ENCODE assay signal across 8 cellular contexts in the genomic region with DNA sequence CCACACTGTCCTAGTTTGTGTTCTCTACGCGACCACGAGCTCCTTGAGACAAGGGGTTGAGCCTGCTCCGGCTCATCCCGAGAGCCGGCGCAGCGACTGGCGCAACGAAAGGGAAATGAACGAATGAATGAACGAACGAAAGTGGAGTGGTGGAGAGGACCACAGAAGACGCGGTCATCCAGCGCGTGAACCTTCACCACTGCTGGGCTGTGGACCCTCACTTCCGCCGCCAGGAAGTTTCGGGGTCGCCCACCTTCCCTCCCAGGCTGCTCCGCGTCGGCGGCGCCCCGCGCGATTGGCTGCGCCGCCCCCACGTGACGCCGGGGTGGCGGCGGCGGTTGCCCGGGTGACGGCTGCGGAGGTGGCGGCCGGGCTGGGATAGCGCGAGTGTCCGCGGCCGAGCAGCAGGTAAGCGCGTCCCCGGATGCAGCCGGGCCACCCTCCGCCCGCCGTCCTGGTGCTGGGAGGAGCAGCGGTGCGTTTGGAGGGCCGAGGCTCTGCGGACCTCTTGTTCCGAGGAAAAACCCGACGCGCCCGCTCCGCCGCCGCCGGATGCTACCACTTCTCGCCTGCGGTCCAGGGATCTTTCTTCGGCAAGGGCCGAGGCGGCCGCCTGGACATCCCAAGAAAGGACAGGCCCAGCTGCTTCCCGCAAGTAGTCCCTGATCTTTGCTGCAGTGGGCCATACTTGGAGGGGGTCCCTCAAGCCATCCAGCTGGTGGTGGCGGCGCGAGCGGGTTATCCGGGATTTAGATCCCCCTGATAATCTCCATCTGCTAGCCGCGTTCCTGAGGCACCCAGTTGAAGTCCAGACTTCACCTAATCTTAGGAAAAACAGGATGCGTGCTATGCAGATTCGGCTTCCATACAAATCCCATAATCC. TPM values are rescaled to one million over a fixed set of nuclear protein-coding genes. Genes with fewer than 3 reads are reported as not detected.
DNase-seq lines count a peak whose midpoint lies in the region; ATAC-seq and TF ChIP-seq lines count a peak whose summit lies in the region.

TSS of gene ARMC9 (plus strand) at position 341 of the 883 bp plus-strand sequence. CDS start 7,608 bp downstream, outside the sequence.

- peak; percentile 97 for ATAC-seq in HG03342 (IDR thresholded peaks at IDR 0.05; ENCODE audit: unreplicated experiment)

- no peak within 1 kb of the TSS for H3K27ac ChIP-seq in liver (ENCODE audit: low read depth in 1 of 2, low read length in 2 of 2)

- no peak for DNase-seq in BJ (ENCODE audit: low read depth)
- DNase-seq in NCI-H524 treated with DMSO at 0.1 percent for 48 hours (lab: John Stamatoyannopoulos, UW) = peak; percentile 38
- peak; percentile 45 to 61 for DNase-seq in activated CD4-positive, alpha-beta T cell treated with anti-CD3 and anti-CD28 coated beads, Interleukin-2, amount 50 U/mL, for 24 hours (ENCODE audit: low read depth in 1 of 2, low spot score in 1 of 2)
- peak; percentile 68 for DNase-seq in dermis blood vessel endothelial cell
- DNase-seq in stimulated activated CD4-positive, alpha-beta T cell treated with anti-CD3 and anti-CD28 coated beads, Interleukin-2, amount 100 ng/mL, for 48 hours = peak; percentile 64 to 73

- POLR2A ChIA-PET in BJ (lab: Charles Lee) = interaction anchor here (0.7 kb wide), 1 partner anchor 231 kb away, joined by 4 read pairs; no protein-coding TSS in a partner anchor

- peaks cover 1% of the 10 kb centered on the region; the same call in 1 of the 2 replicates for H3K36me3 ChIP-seq in BJ (ENCODE audit: control insufficient read depth, insufficient read depth, low read length)
- H3K36me3 ChIP-seq in liver (ENCODE audit: control insufficient read depth in 4 of 4, insufficient read depth in 3 of 4, low read depth in 1 of 4, low read length in 3 of 4) = no peaks in the 10 kb centered on the region

- TF ChIP-seq POLR2A in GM19099 (IDR thresholded peaks at IDR 0.05; ENCODE audit: extremely low read depth, insufficient read length, low read depth) = peak; percentile 86

- CTCF ChIA-PET in BJ (lab: Yijun Ruan, JAX) = interaction anchor here (0.8 to 4.1 kb wide), 5 partner anchors 29 to 108 kb away, joined by 3 to 25 read pairs (median 3); no protein-coding TSS in a partner anchor

- peak in 1 of 2 donors; percentile 5 for TF ChIP-seq RAD21 in liver (IDR thresholded peaks at IDR 0.05)

- no peaks in the 10 kb centered on the region for H3K9me3 ChIP-seq in liver (ENCODE audit: control insufficient read depth in 4 of 4, low read length in 3 of 4)

- H3K27me3 ChIP-seq in BJ (ENCODE audit: control insufficient read depth, insufficient read depth, low read length) (no peaks in the 10 kb centered on the region), liver (ENCODE audit: control insufficient read depth in 4 of 4, insufficient read depth in 4 of 4, low read length in 3 of 4) (no peaks in the 10 kb centered on the region)

- WGBS in liver = 1% methylated on average over 83 of the region's 83 CpGs

- peaks cover 0 to 14% (median 9%) of the 10 kb centered on the region in 4 donors for H3K4me1 ChIP-seq in liver (ENCODE audit: control insufficient read depth in 4 of 4, insufficient read depth in 4 of 4, low read length in 3 of 4)

- H3K9ac ChIP-seq in liver (ENCODE audit: low read depth in 1 of 2, low read length in 2 of 2) = peak within 1 kb of the TSS in 1 of 2 donors; percentile 91

- TF ChIP-seq CTCF in BJ (IDR thresholded peaks at IDR 0.05; ENCODE audit: insufficient read depth, low read depth, low read length) (no peak), liver (IDR thresholded peaks at IDR 0.05; ENCODE audit: low read depth, low read length, missing input control) (no peak)

- peak within 1 kb of the TSS; percentile 71 for H3K4me3 ChIP-seq in BJ (ENCODE audit: low read depth, low read length)
- H3K4me3 ChIP-seq in liver (ENCODE audit: low read depth in 1 of 3, low read length in 3 of 3) = peak within 1 kb of the TSS; percentile 80 to 100 (median 100)

TF ChIP-seq in liver, 16 proteins besides CTCF, POLR2A, EP300 and RAD21:
- no peak for TF ChIP-seq HNF4G (IDR thresholded peaks at IDR 0.05)
- no peak for TF ChIP-seq HNF4A (conservative IDR thresholded peaks at IDR 0.05)
- no peak for TF ChIP-seq EGR1 (IDR thresholded peaks at IDR 0.05; ENCODE audit: low read depth in 2 of 2)
TF ChIP-seq in liver: peak in this region for 0.

RNA-seq across cellular contexts. Expression of gene ARMC9, which starts in this region (rescaled TPM):
- polyA plus RNA-seq in BJ (2011; rRNA removed) (66.4 and 83.1 TPM in 2 replicates), liver (1 to 10 TPM; 1.1 to 1.4 TPM)
- polyA minus RNA-seq in BJ (2011; rRNA and poly(A)+ RNA removed) = 97.8 and 114 TPM in 2 replicates
- total RNA-seq in dermis blood vessel endothelial cell (9.7 and 19.9 TPM in 2 replicates), liver (1 to 10 TPM; 2.2 to 2.3 TPM)

Comparison
In these comparisons a context has a peak if more than half of its experiments do, and no peak if none do; other contexts are left out.
1. RNA of gene ARMC9 (polyA plus RNA-seq): 66.4 to 83.1 TPM in BJ; 1.1 to 1.4 TPM in liver; every median in the first group is over 10 times any median in the second.